14 cellular contexts compared by ENCODE assay signal in the genomic region with DNA sequence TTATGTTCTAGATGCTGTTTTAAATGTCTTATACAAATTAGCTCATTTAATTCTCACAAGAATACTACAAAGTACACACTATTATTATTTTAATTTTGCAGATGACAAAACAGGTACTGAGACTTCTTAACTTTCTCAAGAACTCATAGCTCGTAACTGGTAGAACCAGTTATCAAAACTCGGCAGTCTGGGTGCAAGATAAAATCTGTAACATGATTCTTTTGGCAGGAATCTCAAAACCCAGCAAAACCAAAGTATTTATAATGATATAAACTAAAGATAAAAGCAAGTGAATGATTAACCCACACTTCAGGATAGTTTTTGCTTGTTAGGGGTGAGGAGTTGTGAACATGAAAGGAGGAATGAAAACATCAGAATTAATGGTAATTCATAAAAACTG. TPM values are rescaled to one million over a fixed set of nuclear protein-coding genes. Genes with fewer than 3 reads are reported as not detected.
A peak's percentile ranks its signal among the peaks of the same experiment; 100 is the strongest.
DNase-seq lines count a peak whose midpoint lies in the region; ATAC-seq, FAIRE-seq and TF ChIP-seq lines count a peak whose summit lies in the region.
"Had no signal": no experiment of that assay in that cellular context is flagged by ENCODE, and none has a peak within 500 bp of the region (broad histone marks: within the 10 kb centered on the region; RNA-seq: fewer than 3 reads in every experiment).

No MANE protein-coding gene starts in this region.

- no peak overlapping the region for H2BK20ac ChIP-seq in IMR-90 (ENCODE audit: low read depth, low read length)

- no peak for TF ChIP-seq RAD21 in IMR-90 (IDR thresholded peaks at IDR 0.05; ENCODE audit: low read length)

- DNase-seq in Caco-2 (peak in 1 of 2 experiments; percentile 56), IMR-90 (peak; percentile 43), amniotic epithelial cell (ENCODE audit: low read depth) (peak; percentile 76), left colon (no peak), HTR-8/SVneo (ENCODE audit: insufficient read length, low spot score) (no peak), H7 (no peak), iPS-NIHi11 (ENCODE audit: low spot score) (no peak)
- DNase-seq in activated CD4-positive, alpha-beta T cell treated with anti-CD3 and anti-CD28 coated beads for 36 hours = no peak
- DNase-seq: aorta; stimulated activated CD4-positive, alpha-beta T cell treated with anti-CD3 and anti-CD28 coated beads, Interleukin-4, amount 100 ng/mL, for 4 hours; stomach had no signal

- TF ChIP-seq CTCF in Caco-2 (IDR thresholded peaks at IDR 0.05; ENCODE audit: insufficient read depth in 1 of 2, low read depth in 1 of 2, low read length in 1 of 2, severe bottlenecking in 1 of 2, unreplicated experiment in 1 of 2) = no peak
- TF ChIP-seq CTCF in IMR-90 (conservative IDR thresholded peaks at IDR 0.05; ENCODE audit: low read depth, low read length) = no peak

- H4K8ac ChIP-seq in IMR-90 (ENCODE audit: low read depth in 2 of 2, low read length in 2 of 2) = no peak overlapping the region

- CTCF ChIA-PET in Caco-2 (lab: Charles Lee) = no interaction called here
- CTCF ChIA-PET in IMR-90 (lab: Yijun Ruan, JAX) = interaction anchor here (1.3 kb wide), 1 partner anchor 34 kb away, joined by 3 read pairs; no protein-coding TSS in a partner anchor
- CTCF ChIA-PET in activated CD4-positive, alpha-beta T cell treated with anti-CD3 and anti-CD28 coated beads for 36 hours (lab: Charles Lee) = interaction anchor here (0.6 kb wide), 1 partner anchor 1220 kb away, joined by 3 read pairs; no protein-coding TSS in a partner anchor

- BruUV-seq in Caco-2 (replicated peaks; lab: Mats Ljungman, UMichigan) (no TSS peak), IMR-90 (replicated peaks; lab: Mats Ljungman, UMichigan) (no TSS peak)

- no peaks in the 10 kb centered on the region for H4K20me1 ChIP-seq in IMR-90 (ENCODE audit: insufficient read depth, low read length)
- H4K20me1 ChIP-seq: BLaER1 treated with 17β-estradiol and CSF1 and Interleukin-3, amounts not matched to agents 10 nM and 100 nM had no signal

- H3K36me3 ChIP-seq in Caco-2 (ENCODE audit: control insufficient read depth, insufficient read depth, low read length) (no peaks in the 10 kb centered on the region), IMR-90 (ENCODE audit: control insufficient read depth, insufficient read depth, low read length) (no peaks in the 10 kb centered on the region), H7 (replicated peaks; ENCODE audit: control insufficient read depth, insufficient read depth, low read length) (no peaks in the 10 kb centered on the region)
- H3K36me3 ChIP-seq: BLaER1 treated with 17β-estradiol and CSF1 and Interleukin-3, amounts not matched to agents 10 nM and 100 nM; stomach had no signal

- no peak overlapping the region for H2AFZ ChIP-seq in IMR-90 (replicated peaks; ENCODE audit: low read length, poor library complexity)

- no peak overlapping the region for H2AK5ac ChIP-seq in IMR-90 (ENCODE audit: low read depth, low read length)

- peaks cover 23% of the 10 kb centered on the region for H3K4me1 Mint-ChIP-seq in Caco-2 (ENCODE audit: low read depth, unreplicated experiment)
- H3K4me1 Mint-ChIP-seq in activated CD4-positive, alpha-beta T cell treated with anti-CD3 and anti-CD28 coated beads for 36 hours = peaks cover 25% of the 10 kb centered on the region

- no peak overlapping the region for H3K9ac ChIP-seq in IMR-90 (ENCODE audit: low read depth, low read length)
- H3K9ac ChIP-seq: BLaER1 treated with 17β-estradiol and CSF1 and Interleukin-3, amounts not matched to agents 10 nM and 100 nM had no signal

- H3K4me1 ChIP-seq in Caco-2 (peaks cover 24% of the 10 kb centered on the region), IMR-90 (ENCODE audit: control insufficient read depth, insufficient read depth, low read length) (peaks cover 3% of the 10 kb centered on the region)
- H3K4me1 ChIP-seq: BLaER1 treated with 17β-estradiol and CSF1 and Interleukin-3, amounts not matched to agents 10 nM and 100 nM had no signal

- H3K27me3 ChIP-seq in Caco-2 (replicated peaks; ENCODE audit: control insufficient read depth, insufficient read depth, low read length) (no peaks in the 10 kb centered on the region), IMR-90 (ENCODE audit: control insufficient read depth, insufficient read depth, low read length) (no peaks in the 10 kb centered on the region), H7 (ENCODE audit: control insufficient read depth, insufficient read depth, low read length) (no peaks in the 10 kb centered on the region)
- H3K27me3 ChIP-seq: BLaER1 treated with 17β-estradiol and CSF1 and Interleukin-3, amounts not matched to agents 10 nM and 100 nM; stomach had no signal

- H3K4me3 ChIP-seq in Caco-2 (ENCODE audit: low read depth, low read length) (no peak overlapping the region), IMR-90 (ENCODE audit: insufficient read depth, low read depth, low read length) (no peak overlapping the region), H7 (ENCODE audit: insufficient read depth, low read depth, low read length) (no peak overlapping the region)
- H3K4me3 ChIP-seq: BLaER1 treated with 17β-estradiol and CSF1 and Interleukin-3, amounts not matched to agents 10 nM and 100 nM; stomach had no signal

- no peak overlapping the region for H3K4ac ChIP-seq in IMR-90 (ENCODE audit: low read depth, low read length)

- H4K91ac ChIP-seq in IMR-90 (ENCODE audit: insufficient read depth, low read depth, low read length) = no peak overlapping the region

- no peak overlapping the region for H2BK15ac ChIP-seq in IMR-90 (ENCODE audit: low read depth, low read length)

- POLR2A ChIA-PET in Caco-2 (lab: Charles Lee) = no interaction called here
- POLR2A ChIA-PET in IMR-90 (lab: Charles Lee; ENCODE audit: unreplicated experiment) = interaction anchor here (0.5 kb wide), 1 partner anchor 1048 kb away, joined by 3 read pairs; no protein-coding TSS in a partner anchor
- POLR2A ChIA-PET in activated CD4-positive, alpha-beta T cell treated with anti-CD3 and anti-CD28 coated beads for 36 hours (lab: Charles Lee) = no interaction called here

- peaks cover 10% of the 10 kb centered on the region for H3K9me3 Mint-ChIP-seq in Caco-2 (ENCODE audit: unreplicated experiment)
- H3K9me3 Mint-ChIP-seq in activated CD4-positive, alpha-beta T cell treated with anti-CD3 and anti-CD28 coated beads for 36 hours (ENCODE audit: low read depth) = peaks cover 4% of the 10 kb centered on the region

- H3K27ac Mint-ChIP-seq in Caco-2 (ENCODE audit: unreplicated experiment) = peak overlapping the region; percentile 51
- H3K27ac Mint-ChIP-seq in activated CD4-positive, alpha-beta T cell treated with anti-CD3 and anti-CD28 coated beads for 36 hours = no peak overlapping the region

- no peak overlapping the region for H3K56ac ChIP-seq in IMR-90 (ENCODE audit: extremely low read depth, insufficient read depth, low read length)

- no peak overlapping the region for H3K27ac ChIP-seq in IMR-90 (ENCODE audit: insufficient read depth, low read length)
- H3K27ac ChIP-seq: BLaER1 treated with 17β-estradiol and CSF1 and Interleukin-3, amounts not matched to agents 10 nM and 100 nM had no signal

- FAIRE-seq in HTR-8/SVneo (lab: Jason Lieb, UNC) = no peak

- no peak overlapping the region for H3K4me3 Mint-ChIP-seq in Caco-2 (ENCODE audit: unreplicated experiment)
- no peak overlapping the region for H3K4me3 Mint-ChIP-seq in activated CD4-positive, alpha-beta T cell treated with anti-CD3 and anti-CD28 coated beads for 36 hours

- H3K18ac ChIP-seq in IMR-90 (ENCODE audit: low read depth, low read length) = no peak overlapping the region; the same call in 1 of the 2 replicates

- intact Hi-C loops in Caco-2 (cut with micrococcal nuclease; ENCODE audit: unreplicated experiment) (loop anchor here (5.0 kb wide), 1 partner anchor 35 kb away; no protein-coding TSS in a partner anchor), IMR-90 (cut with micrococcal nuclease) (no loop called here), left colon (cut with DNase I, micrococcal nuclease) (no loop called here)
- intact Hi-C loops in activated CD4-positive, alpha-beta T cell treated with anti-CD3 and anti-CD28 coated beads for 36 hours (cut with DNase I, micrococcal nuclease) = loop anchor here (2.0 kb wide), 1 partner anchor 74 kb away; no protein-coding TSS in a partner anchor

- no peak overlapping the region for H2AK9ac ChIP-seq in IMR-90 (replicated peaks; ENCODE audit: low read depth, low read length, poor library complexity)

- H3K9me1 ChIP-seq in IMR-90 (ENCODE audit: insufficient read depth, low read length) = peaks cover 3% of the 10 kb centered on the region; the same call in 1 of the 2 replicates

- no peak overlapping the region for H3K14ac ChIP-seq in IMR-90 (replicated peaks; ENCODE audit: low read depth, low read length)

- in situ Hi-C loops in IMR-90 (cut with MboI; ENCODE audit: low sequenced_read_pairs) = no loop called here

- H2BK120ac ChIP-seq in IMR-90 (ENCODE audit: low read depth, low read length) = no peak overlapping the region

- no peaks in the 10 kb centered on the region for H3K79me1 ChIP-seq in IMR-90 (ENCODE audit: low read depth in 1 of 2, low read length in 2 of 2)

- no peaks in the 10 kb centered on the region for H3K36me3 Mint-ChIP-seq in Caco-2 (ENCODE audit: insufficient read depth, unreplicated experiment)
- no peaks in the 10 kb centered on the region for H3K36me3 Mint-ChIP-seq in activated CD4-positive, alpha-beta T cell treated with anti-CD3 and anti-CD28 coated beads for 36 hours (ENCODE audit: low read depth)

- no peak overlapping the region for H2BK5ac ChIP-seq in IMR-90 (ENCODE audit: low read depth, low read length, poor library complexity, severe bottlenecking)

- peak; percentile 40 for ATAC-seq in IMR-90 (ENCODE audit: low read depth)
- peak; percentile 61 for ATAC-seq in left colon
- no peak for ATAC-seq in activated CD4-positive, alpha-beta T cell treated with anti-CD3 and anti-CD28 coated beads for 36 hours
- ATAC-seq: Right ventricle myocardium inferior had no signal

- H3K4me2 ChIP-seq in IMR-90 (ENCODE audit: low read depth, low read length) = peak overlapping the region; percentile 69
- H3K4me2 ChIP-seq: BLaER1 treated with 17β-estradiol and CSF1 and Interleukin-3, amounts not matched to agents 10 nM and 100 nM had no signal

- dilution Hi-C loops in IMR-90 (cut with HindIII; ENCODE audit: low sequenced_read_pairs, unreplicated experiment) = no loop called here

- TF ChIP-seq POLR2A in IMR-90 (IDR thresholded peaks at IDR 0.05; ENCODE audit: low read depth, low read length) = no peak

- no peaks in the 10 kb centered on the region for H3K9me3 ChIP-seq in Caco-2
- H3K9me3 ChIP-seq in IMR-90 (ENCODE audit: control insufficient read depth, insufficient read depth, low read length) = no peaks in the 10 kb centered on the region
- H3K9me3 ChIP-seq: BLaER1 treated with 17β-estradiol and CSF1 and Interleukin-3, amounts not matched to agents 10 nM and 100 nM; stomach had no signal

- no CpG with 5 or more reads among the region's 2 CpGs for WGBS in IMR-90 (ENCODE audit: extremely low coverage in 2 of 2, insufficient read length in 1 of 2), 2 experiments

- H3K23ac ChIP-seq in IMR-90 (ENCODE audit: low read depth, low read length) = no peak overlapping the region

- no peak overlapping the region for H4K5ac ChIP-seq in IMR-90 (ENCODE audit: low read depth, low read length)

- H3K27me3 Mint-ChIP-seq in Caco-2 (ENCODE audit: insufficient read depth, unreplicated experiment) = no peaks in the 10 kb centered on the region
- H3K27me3 Mint-ChIP-seq in activated CD4-positive, alpha-beta T cell treated with anti-CD3 and anti-CD28 coated beads for 36 hours = no peaks in the 10 kb centered on the region

RNA-seq across cellular contexts. Expression of a gene that starts 27.6 kb away (rescaled TPM):
- total RNA-seq in Caco-2 (2022) = not detected in 2 replicates
- total RNA-seq in IMR-90 (2012; rRNA removed) = not detected in 2 replicates
- polyA plus RNA-seq in IMR-90 (2012; rRNA removed) = not detected in 2 replicates
- polyA plus RNA-seq in IMR-90 (2012; cell fraction: cytosol; rRNA removed) = not detected in 2 replicates
- polyA plus RNA-seq in IMR-90 (2012; cell fraction: nucleus; rRNA removed; ENCODE audit: low replicate concordance) = not detected in 2 replicates
- under 1 TPM in 1 of 2 donors, not detected in 1; 0.06 TPM for total RNA-seq in left colon
- not detected in 2 replicates for total RNA-seq in H7 (2014; rRNA removed; shearing (Covaris generic))
- not detected for total RNA-seq in activated CD4-positive, alpha-beta T cell treated with anti-CD3 and anti-CD28 coated beads for 36 hours
- total RNA-seq: MCF 10A, Right ventricle myocardium inferior had no signal
- polyA plus RNA-seq: aorta had no signal

Comparison
In these comparisons a context has a peak if more than half of its experiments do, and no peak if none do; other contexts are left out.
1. DNase-seq: peak in IMR-90 (single experiment) and amniotic epithelial cell (single experiment); none in left colon (0 of 2), HTR-8/SVneo (single experiment), H7 (single experiment), iPS-NIHi11 (single experiment) and activated CD4-positive, alpha-beta T cell treated with anti-CD3 and anti-CD28 coated beads for 36 hours (single experiment).
2. intact Hi-C loops: an anchor here in Caco-2 (5.0 kb wide) and activated CD4-positive, alpha-beta T cell treated with anti-CD3 and anti-CD28 coated beads for 36 hours (2.0 kb wide); none called in IMR-90 and left colon.